ENCODE assay signal across 22 cellular contexts in genomic region chr7:17440831-17441230, GRCh38.
"Had no signal": no experiment of that assay in that cellular context is flagged by ENCODE, and none has a peak within 500 bp of the region (broad histone marks: within the 10 kb centered on the region; RNA-seq: fewer than 3 reads in every experiment).

No MANE protein-coding gene starts in this region.

- DNase-seq: esophagus squamous epithelium; foreskin fibroblast; glutamatergic neuron; islet precursor cell; mammary epithelial cell; mucosa of descending colon; naive thymus-derived CD8-positive, alpha-beta T cell; psoas muscle; retina; spleen; stimulated activated CD4-positive, alpha-beta T cell treated with anti-CD3 and anti-CD28 coated beads, Interleukin-15, amount 100 ng/mL, for 24 hours; stimulated activated CD4-positive, alpha-beta T cell treated with anti-CD3 and anti-CD28 coated beads, Interleukin-1b, Interleukin-23, amount 100 ng/mL, for 48 hours; stimulated activated CD4-positive, alpha-beta T cell treated with anti-CD3 and anti-CD28 coated beads, Interleukin-4, amount 100 ng/mL, for 24 hours; stimulated activated naive B cell treated with anti-CD40 and anti-IgM and Interleukin-4, amounts not matched to agents 10 μg/mL and 1 μg/mL and 100 μg/mL, for 72 hours; stomach; substantia nigra; transverse colon had no signal

- H3K4me3 ChIP-seq: esophagus squamous epithelium, gastroesophageal sphincter, mucosa of descending colon, psoas muscle, spleen, stomach, thoracic aorta, transverse colon had no signal

- H3K36me3 ChIP-seq: esophagus squamous epithelium, gastroesophageal sphincter, neutrophil, spleen, stomach, thoracic aorta, transverse colon had no signal

- H3K4me1 ChIP-seq: gastroesophageal sphincter, psoas muscle had no signal

- H3K27me3 ChIP-seq: esophagus squamous epithelium, gastroesophageal sphincter, neutrophil, spleen, stomach, transverse colon had no signal

- H3K27ac Mint-ChIP-seq: dendritic cell treated with granulocyte-macrophage colony-stimulating factor and Interleukin-4, amounts not matched to agents 40 ng/mL and 50 ng/mL, for 4 days; naive thymus-derived CD8-positive, alpha-beta T cell had no signal

- H3K27me3 Mint-ChIP-seq: dendritic cell treated with granulocyte-macrophage colony-stimulating factor and Interleukin-4, amounts not matched to agents 40 ng/mL and 50 ng/mL, for 4 days had no signal

- ATAC-seq: gastroesophageal sphincter; mucosa of descending colon; naive thymus-derived CD8-positive, alpha-beta T cell; psoas muscle; sciatic nerve; stimulated activated naive B cell treated with anti-CD40 and anti-IgM and Interleukin-4, amounts not matched to agents 10 μg/mL and 1 μg/mL and 100 μg/mL, for 72 hours had no signal

- H3K9me3 Mint-ChIP-seq: dendritic cell treated with granulocyte-macrophage colony-stimulating factor and Interleukin-4, amounts not matched to agents 40 ng/mL and 50 ng/mL, for 4 days had no signal

- H3K9me3 ChIP-seq: esophagus squamous epithelium, gastroesophageal sphincter, mucosa of descending colon, neutrophil, psoas muscle, stomach, thoracic aorta had no signal

- H3K27ac ChIP-seq: esophagus squamous epithelium, gastroesophageal sphincter, neutrophil, psoas muscle, spleen, thoracic aorta had no signal

- H3K4me3 Mint-ChIP-seq: dendritic cell treated with granulocyte-macrophage colony-stimulating factor and Interleukin-4, amounts not matched to agents 40 ng/mL and 50 ng/mL, for 4 days; naive thymus-derived CD8-positive, alpha-beta T cell; stimulated activated naive B cell treated with anti-CD40 and anti-IgM and Interleukin-4, amounts not matched to agents 10 μg/mL and 1 μg/mL and 100 μg/mL, for 72 hours had no signal

- H3K4me1 Mint-ChIP-seq: naive thymus-derived CD8-positive, alpha-beta T cell had no signal
